6 cellular contexts compared by ENCODE assay signal in the genomic region with DNA sequence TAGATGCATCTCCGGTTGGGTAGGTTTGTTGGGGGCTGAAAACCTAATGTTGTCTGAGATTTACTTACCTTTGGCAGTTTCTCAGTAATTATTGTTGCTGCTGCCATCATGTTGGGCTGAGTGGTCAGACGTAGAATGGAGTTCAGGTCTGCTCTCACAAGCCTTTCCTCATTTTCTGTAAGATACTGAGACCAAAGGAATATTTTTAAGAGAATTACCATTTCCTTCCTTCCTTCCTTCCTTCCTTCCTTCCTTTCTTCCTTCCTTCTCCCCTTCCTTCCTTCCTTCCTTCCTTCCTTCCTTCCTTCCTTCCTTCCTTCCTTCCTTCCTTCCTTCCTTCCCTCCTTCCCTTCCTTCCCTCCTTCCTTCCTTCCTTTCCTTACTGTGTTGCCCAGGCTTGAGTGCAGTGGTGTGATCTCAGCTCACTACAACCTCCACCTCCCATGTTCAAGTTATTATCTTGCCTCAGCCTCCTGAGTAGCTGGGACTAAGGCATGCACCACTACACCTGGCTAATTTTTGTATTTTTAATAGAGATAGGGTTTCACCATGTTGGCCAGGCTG.
DNase-seq lines count a peak whose midpoint lies in the region; ATAC-seq and TF ChIP-seq lines count a peak whose summit lies in the region.
"Not testable (repeated sequence)": the region's sequence is repeated elsewhere in the genome, so short reads cannot be mapped to it uniquely, and the experiment has no call there.

No MANE protein-coding gene starts in this region.

- POLR2A ChIA-PET in CD8-positive, alpha-beta T cell (lab: Charles Lee), result not testable (repeated sequence)
- POLR2A ChIA-PET in MCF 10A (lab: Yijun Ruan, JAX), result interaction anchor here (0.6 to 1.4 kb wide), 2 partner anchors 12 to 354 kb away, joined by 3 to 4 read pairs; no protein-coding TSS in a partner anchor

- H3K36me3 Mint-ChIP-seq in CD8-positive, alpha-beta T cell, result peaks cover 50% of the 10 kb centered on the region
- not testable (repeated sequence) for H3K36me3 Mint-ChIP-seq in MCF 10A (ENCODE audit: insufficient read depth, unreplicated experiment)

- H3K79me2 ChIP-seq in Loucy (ENCODE audit: insufficient read depth, low read length), result peaks cover 19% of the 10 kb centered on the region; the same call in 1 of the 2 replicates
- not testable (repeated sequence) for H3K79me2 ChIP-seq in trophoblast cell (ENCODE audit: control insufficient read depth, insufficient read depth, low read length, poor library complexity)

- not testable (repeated sequence) for H3K4me3 Mint-ChIP-seq in CD8-positive, alpha-beta T cell; MCF 10A (ENCODE audit: unreplicated experiment)

- peak overlapping the region; percentile 12 for H3K4me2 ChIP-seq in Loucy (ENCODE audit: low read depth, low read length, poor library complexity, severe bottlenecking)
- H3K4me2 ChIP-seq in mesenchymal stem cell (ENCODE audit: low read length, poor library complexity, severe bottlenecking); neuronal stem cell (ENCODE audit: insufficient read depth, low read length, poor library complexity, severe bottlenecking); trophoblast cell (ENCODE audit: low read length): not testable (repeated sequence)

- not testable (repeated sequence) for H3K18ac ChIP-seq in mesenchymal stem cell (ENCODE audit: low read depth in 1 of 2, low read length in 2 of 2); neuronal stem cell (ENCODE audit: low read length); trophoblast cell (ENCODE audit: low read length)

- H2BK12ac ChIP-seq in mesenchymal stem cell (ENCODE audit: low read length in 2 of 2); neuronal stem cell (ENCODE audit: low read length); trophoblast cell (ENCODE audit: low read length): not testable (repeated sequence)

- H3K4me1 ChIP-seq in CD8-positive, alpha-beta T cell (ENCODE audit: insufficient read depth, low read length); mesenchymal stem cell (ENCODE audit: control insufficient read depth, insufficient read depth, low read depth, low read length); neuronal stem cell (ENCODE audit: control insufficient read depth in 2 of 2, insufficient read depth in 1 of 2, low read depth in 1 of 2, low read length in 2 of 2); trophoblast cell (ENCODE audit: control insufficient read depth in 1 of 2, insufficient read depth in 2 of 2, low read length in 2 of 2): not testable (repeated sequence)
- H3K4me1 ChIP-seq in Loucy (ENCODE audit: insufficient read depth, low read length, poor library complexity, severe bottlenecking), result peaks cover 32% of the 10 kb centered on the region

- not testable (repeated sequence) for BruUV-seq in MCF 10A (replicated peaks; lab: Mats Ljungman, UMichigan)

- not testable (repeated sequence) for H3K14ac ChIP-seq in mesenchymal stem cell (ENCODE audit: low read length in 2 of 2); neuronal stem cell (ENCODE audit: low read length); trophoblast cell (ENCODE audit: low read length)

- not testable (repeated sequence) for H2BK15ac ChIP-seq in mesenchymal stem cell (ENCODE audit: low read depth, poor library complexity, severe bottlenecking); neuronal stem cell (ENCODE audit: low read length)

- H4K8ac ChIP-seq in mesenchymal stem cell (ENCODE audit: low read length), result not testable (repeated sequence)
- H4K8ac ChIP-seq in neuronal stem cell (ENCODE audit: low read depth, low read length) (peak overlapping the region; percentile 77), trophoblast cell (ENCODE audit: low read depth, low read length) (peak overlapping the region; percentile 10)

- DNase-seq in CD8-positive, alpha-beta T cell; MCF 10A (ENCODE audit: unreplicated experiment); mesenchymal stem cell; neuronal stem cell (ENCODE audit: low spot score); trophoblast cell: not testable (repeated sequence)

- peak overlapping the region; percentile 30 for H3K27ac Mint-ChIP-seq in CD8-positive, alpha-beta T cell
- H3K27ac Mint-ChIP-seq in MCF 10A (ENCODE audit: low read depth, unreplicated experiment), result peak overlapping the region; percentile 28

- H3K4ac ChIP-seq in mesenchymal stem cell (ENCODE audit: low read depth in 1 of 2, low read length in 2 of 2); neuronal stem cell (ENCODE audit: low read length); trophoblast cell (ENCODE audit: low read depth, low read length): not testable (repeated sequence)

- whole genome bisulfite sequencing in mesenchymal stem cell, result 95% methylated on average over 1 of the region's 2 CpGs
- no CpG with 5 or more reads among the region's 2 CpGs for WGBS in neuronal stem cell (ENCODE audit: extremely low coverage in 2 of 2, insufficient read length in 2 of 2, insufficient replicate concordance in 1 of 2), 2 donors
- WGBS in trophoblast cell (ENCODE audit: extremely low coverage, insufficient coverage, insufficient read length), result no CpG with 5 or more reads among the region's 2 CpGs

- H3K23ac ChIP-seq in mesenchymal stem cell (ENCODE audit: low read length in 2 of 2); neuronal stem cell (ENCODE audit: low read depth, low read length, poor library complexity); trophoblast cell (ENCODE audit: low read length): not testable (repeated sequence)

- H3K4me1 Mint-ChIP-seq in CD8-positive, alpha-beta T cell (ENCODE audit: low read depth), result peaks cover 12% of the 10 kb centered on the region
- H3K4me1 Mint-ChIP-seq in MCF 10A (ENCODE audit: insufficient read depth, unreplicated experiment), result peaks cover 18% of the 10 kb centered on the region

- H3K4me3 ChIP-seq in CD8-positive, alpha-beta T cell (ENCODE audit: low read depth, low read length); Loucy (ENCODE audit: low read length, poor library complexity, severe bottlenecking); mesenchymal stem cell (ENCODE audit: insufficient read depth in 1 of 2, low read depth in 1 of 2, low read length in 2 of 2); neuronal stem cell (ENCODE audit: low read length in 2 of 2); trophoblast cell (ENCODE audit: low read depth, low read length): not testable (repeated sequence)

- not testable (repeated sequence) for H2BK5ac ChIP-seq in mesenchymal stem cell (ENCODE audit: low read depth, low read length, poor library complexity, severe bottlenecking); neuronal stem cell (ENCODE audit: low read length); trophoblast cell (ENCODE audit: low read depth, low read length, poor library complexity)

- H2AK5ac ChIP-seq in mesenchymal stem cell (ENCODE audit: low read length, severe bottlenecking), result peak overlapping the region; percentile 53
- not testable (repeated sequence) for H2AK5ac ChIP-seq in neuronal stem cell (ENCODE audit: low read depth, low read length); trophoblast cell (ENCODE audit: low read length)

- H3K9me3 ChIP-seq in CD8-positive, alpha-beta T cell (ENCODE audit: low read length); Loucy (ENCODE audit: insufficient read depth, low read depth, low read length); mesenchymal stem cell (ENCODE audit: control insufficient read depth, low read length); neuronal stem cell (replicated peaks in 1 of 2; ENCODE audit: control insufficient read depth in 2 of 2, insufficient read depth in 1 of 2, low read depth in 1 of 2, low read length in 2 of 2); trophoblast cell (ENCODE audit: insufficient read depth, low read depth, low read length): not testable (repeated sequence)

- not testable (repeated sequence) for H2AFZ ChIP-seq in Loucy (ENCODE audit: low read length); mesenchymal stem cell (ENCODE audit: low read depth, low read length); neuronal stem cell (ENCODE audit: low read length); trophoblast cell (ENCODE audit: insufficient read depth, low read length, poor library complexity)

- not testable (repeated sequence) for H3K27me3 ChIP-seq in CD8-positive, alpha-beta T cell (ENCODE audit: insufficient read depth, low read length); Loucy (ENCODE audit: insufficient read depth, low read length, poor library complexity, severe bottlenecking); mesenchymal stem cell (ENCODE audit: control insufficient read depth in 1 of 2, insufficient read depth in 1 of 2, low read length in 2 of 2); neuronal stem cell (ENCODE audit: control insufficient read depth in 3 of 3, insufficient read depth in 3 of 3, low read depth in 1 of 3, low read length in 3 of 3); trophoblast cell (ENCODE audit: insufficient read depth, low read length)

- H4K91ac ChIP-seq in mesenchymal stem cell (ENCODE audit: low read length); neuronal stem cell (ENCODE audit: low read depth, low read length, poor library complexity); trophoblast cell (ENCODE audit: low read depth, low read length): not testable (repeated sequence)

- not testable (repeated sequence) for H4K20me1 ChIP-seq in Loucy (ENCODE audit: insufficient read depth, low read length, poor library complexity, severe bottlenecking)

- not testable (repeated sequence) for H3F3A ChIP-seq in Loucy (ENCODE audit: low read depth)

- not testable (repeated sequence) for ATAC-seq in CD8-positive, alpha-beta T cell

- H3K9me3 Mint-ChIP-seq in CD8-positive, alpha-beta T cell; MCF 10A (ENCODE audit: unreplicated experiment): not testable (repeated sequence)

- H3K27me3 Mint-ChIP-seq in CD8-positive, alpha-beta T cell (ENCODE audit: low read depth); MCF 10A (ENCODE audit: insufficient read depth, unreplicated experiment): not testable (repeated sequence)

- intact Hi-C loops in CD8-positive, alpha-beta T cell (cut with DNase I, micrococcal nuclease); MCF 10A (cut with micrococcal nuclease): not testable (repeated sequence)

- H3K79me1 ChIP-seq in mesenchymal stem cell (replicated peaks; ENCODE audit: low read length, poor library complexity, severe bottlenecking); neuronal stem cell (ENCODE audit: low read depth, low read length); trophoblast cell (ENCODE audit: low read length): not testable (repeated sequence)

- not testable (repeated sequence) for H4K12ac ChIP-seq in trophoblast cell (ENCODE audit: low read depth, low read length)

- H3K9ac ChIP-seq in Loucy (ENCODE audit: low read depth, low read length, poor library complexity, severe bottlenecking); mesenchymal stem cell (ENCODE audit: low read length); neuronal stem cell (ENCODE audit: low read depth, low read length, poor library complexity); trophoblast cell (ENCODE audit: low read length): not testable (repeated sequence)

- not testable (repeated sequence) for TF ChIP-seq CTCF in CD8-positive, alpha-beta T cell (IDR thresholded peaks at IDR 0.05); Loucy (conservative IDR thresholded peaks at IDR 0.05; ENCODE audit: low read length); MCF 10A (IDR thresholded peaks at IDR 0.05; ENCODE audit: unreplicated experiment)

- not testable (repeated sequence) for H3K36me3 ChIP-seq in CD8-positive, alpha-beta T cell (ENCODE audit: insufficient read depth, low read length); Loucy (ENCODE audit: insufficient read depth, low read length); mesenchymal stem cell (ENCODE audit: control insufficient read depth in 1 of 2, insufficient read depth in 2 of 2, low read depth in 1 of 2, low read length in 2 of 2); neuronal stem cell (replicated peaks in 1 of 2; ENCODE audit: control insufficient read depth in 2 of 2, insufficient read depth in 2 of 2, low read length in 2 of 2); trophoblast cell (ENCODE audit: control insufficient read depth in 1 of 2, insufficient read depth in 2 of 2, low read length in 2 of 2)

- H3K9me2 ChIP-seq in Loucy (replicated peaks; ENCODE audit: low read depth, low read length), result not testable (repeated sequence)

- CTCF ChIA-PET in CD8-positive, alpha-beta T cell (lab: Charles Lee); MCF 10A (lab: Yijun Ruan, JAX): not testable (repeated sequence)

- H2BK120ac ChIP-seq in mesenchymal stem cell (ENCODE audit: low read depth, low read length); neuronal stem cell (ENCODE audit: low read depth, low read length); trophoblast cell (ENCODE audit: insufficient read depth, low read length, poor library complexity): not testable (repeated sequence)

- H3K27ac ChIP-seq in CD8-positive, alpha-beta T cell (ENCODE audit: low read depth, low read length); mesenchymal stem cell (ENCODE audit: low read length, poor library complexity, severe bottlenecking); neuronal stem cell (replicated peaks; ENCODE audit: low read length); trophoblast cell (ENCODE audit: low read depth, low read length): not testable (repeated sequence)
